Comparison of ENCODE assay signal across 14 cellular contexts in genomic region chr10:125985557-125986246, GRCh38.
"Had no signal": no experiment of that assay in that cellular context is flagged by ENCODE, and none has a peak within 500 bp of the region (broad histone marks: within the 10 kb centered on the region; RNA-seq: fewer than 3 reads in every experiment).

No MANE protein-coding gene starts in this region.

- H3K27ac ChIP-seq: right atrium auricular region, skin epidermis had no signal

- H3K36me3 ChIP-seq: right atrium auricular region had no signal

- ATAC-seq: left lobe of liver; mucosa of descending colon; stimulated activated naive CD8-positive, alpha-beta T cell treated with anti-CD3 and anti-CD28 coated beads, Interleukin-15, amount 100 ng/mL, for 72 hours had no signal

- DNase-seq: activated CD4-positive, alpha-beta T cell treated with anti-CD3 and anti-CD28 coated beads for 1 hour; activated CD4-positive, alpha-beta T cell treated with anti-CD3 and anti-CD28 coated beads, Interleukin-2, amount 50 U/mL, for 4 hours; activated naive CD4-positive, alpha-beta T cell; activated naive CD8-positive, alpha-beta T cell treated with anti-CD3 and anti-CD28 coated beads, Interleukin-2, amount 10 ng/mL, durations not matched to agents 7 days and 5 days; activated T-cell treated with anti-CD3 and anti-CD28 coated beads for 4 hours; cortex of kidney; effector memory CD4-positive, alpha-beta T cell; islet precursor cell; mucosa of descending colon; occipital lobe; stimulated activated naive CD8-positive, alpha-beta T cell treated with anti-CD3 and anti-CD28 coated beads, Interleukin-15, amount 100 ng/mL, for 72 hours had no signal

- H3K4me1 ChIP-seq: right atrium auricular region had no signal

- H3K4me3 ChIP-seq: mucosa of descending colon, right atrium auricular region, skin epidermis had no signal

- H3K27me3 ChIP-seq: right atrium auricular region had no signal

- H3K9me3 ChIP-seq: mucosa of descending colon, right atrium auricular region had no signal
